Comparison of ENCODE assay signal across 26 cellular contexts in genomic region chr1:228749765-228750164, GRCh38.
"Had no signal": no experiment of that assay in that cellular context is flagged by ENCODE, and none has a peak within 500 bp of the region (broad histone marks: within the 10 kb centered on the region; RNA-seq: fewer than 3 reads in every experiment).

No MANE protein-coding gene starts in this region.

- H3K27me3 ChIP-seq: testis, thyroid gland, tibial artery, tibial nerve, transverse colon, upper lobe of right lung, uterus, vagina had no signal

- DNase-seq: stimulated activated CD4-positive, alpha-beta T cell treated with anti-CD3 and anti-CD28 coated beads, Interleukin-2, amount 100 ng/mL, for 48 hours; stimulated activated CD4-positive, alpha-beta T cell treated with anti-CD3 and anti-CD28 coated beads, Interleukin-4, amount 100 ng/mL, for 1 hour; stimulated activated CD4-positive, alpha-beta T cell treated with anti-CD3 and anti-CD28 coated beads, Interleukin-4, amount 100 ng/mL, for 24 hours; stimulated activated CD4-positive, alpha-beta T cell treated with anti-CD3 and anti-CD28 coated beads, Interleukin-4, amount 100 ng/mL, for 4 hours; stimulated activated CD8-positive, alpha-beta memory T cell treated with anti-CD3 and anti-CD28 coated beads, Interleukin-4, amount 100 ng/mL, for 48 hours; stimulated activated naive B cell treated with anti-CD40 and anti-IgM and Interleukin-4, amounts not matched to agents 10 μg/mL and 1 μg/mL and 100 μg/mL, for 72 hours; stimulated activated naive CD4-positive, alpha-beta T cell; stimulated activated naive CD4-positive, alpha-beta T cell treated with Interleukin-2 at 50 U/mL for 16 hours; stimulated activated naive CD8-positive, alpha-beta T cell treated with anti-CD3 and anti-CD28 coated beads, Interleukin-15, amount 100 ng/mL, for 72 hours; stimulated activated naive CD8-positive, alpha-beta T cell treated with anti-CD3 and anti-CD28 coated beads, Interleukin-15, Interleukin-2, amounts not matched to agents 100 U/mL and 50 U/mL, for 24 hours; stomach; substantia nigra; testis; thyroid gland; tibial artery; transverse colon; upper lobe of left lung; upper lobe of right lung; uterus had no signal

- H3K27ac ChIP-seq: stomach, suprapubic skin, testis, thoracic aorta, thyroid gland, tibial artery, tibial nerve, transverse colon, upper lobe of left lung, upper lobe of right lung, uterus, vagina had no signal

- H3K4me3 ChIP-seq: stomach, suprapubic skin, testis, thoracic aorta, thyroid gland, tibial artery, tibial nerve, transverse colon, upper lobe of left lung, upper lobe of right lung, uterus, vagina had no signal

- FAIRE-seq: urothelium cell line had no signal

- ATAC-seq: stimulated activated effector memory CD8-positive, alpha-beta T cell treated with anti-CD3 and anti-CD28 coated beads, Interleukin-12 subunit alpha, Interleukin-12 subunit beta, amount 100 ng/mL, for 72 hours; stimulated activated memory B cell treated with anti-CD40 and anti-IgM and Interleukin-4, amounts not matched to agents 10 μg/mL and 1 μg/mL and 100 μg/mL, for 72 hours; stimulated activated naive B cell treated with anti-CD40 and anti-IgM and Interleukin-4, amounts not matched to agents 10 μg/mL and 1 μg/mL and 100 μg/mL, for 72 hours; stimulated activated naive CD8-positive, alpha-beta T cell treated with anti-CD3 and anti-CD28 coated beads, Interleukin-15, amount 100 ng/mL, for 72 hours; stimulated activated naive CD8-positive, alpha-beta T cell treated with anti-CD3 and anti-CD28 coated beads, Interleukin-15, Interleukin-2, amounts not matched to agents 100 U/mL and 50 U/mL, for 24 hours; upper lobe of right lung had no signal

- H3K4me1 ChIP-seq: transverse colon, upper lobe of left lung, vagina had no signal

- H3K36me3 ChIP-seq: transverse colon, uterus, vagina had no signal

- H3K9me3 ChIP-seq: stomach, suprapubic skin, testis, thoracic aorta, thyroid gland, tibial artery, tibial nerve, transverse colon, upper lobe of left lung, upper lobe of right lung, uterus, vagina had no signal
